ENCODE assay signal across 1 cellular context in the genomic region with DNA sequence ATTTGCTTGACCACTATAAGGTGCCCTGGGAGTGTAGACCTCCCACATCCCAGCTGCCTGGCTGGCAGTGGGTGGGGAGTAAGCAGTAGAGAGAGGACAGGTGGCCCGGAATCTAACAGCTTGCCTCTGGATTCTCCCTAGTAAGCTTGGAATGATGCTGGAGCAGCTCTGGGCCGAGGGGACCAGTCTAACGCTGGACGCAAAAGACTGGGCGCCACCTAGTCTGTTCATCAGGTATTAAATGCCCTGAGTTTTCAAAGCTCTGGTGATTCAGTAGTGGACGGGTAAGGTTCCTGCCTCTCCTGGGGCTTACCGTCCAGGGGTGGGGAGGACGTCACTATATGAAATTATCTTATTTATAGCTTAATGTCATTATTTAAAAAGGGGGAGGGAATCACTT.
TF ChIP-seq lines count a peak whose summit lies in the region.

No MANE protein-coding gene starts in this region.

TF ChIP-seq in K562, 482 proteins besides CTCF, POLR2A, EP300 and RAD21:
- TF ChIP-seq, protein P1, sequence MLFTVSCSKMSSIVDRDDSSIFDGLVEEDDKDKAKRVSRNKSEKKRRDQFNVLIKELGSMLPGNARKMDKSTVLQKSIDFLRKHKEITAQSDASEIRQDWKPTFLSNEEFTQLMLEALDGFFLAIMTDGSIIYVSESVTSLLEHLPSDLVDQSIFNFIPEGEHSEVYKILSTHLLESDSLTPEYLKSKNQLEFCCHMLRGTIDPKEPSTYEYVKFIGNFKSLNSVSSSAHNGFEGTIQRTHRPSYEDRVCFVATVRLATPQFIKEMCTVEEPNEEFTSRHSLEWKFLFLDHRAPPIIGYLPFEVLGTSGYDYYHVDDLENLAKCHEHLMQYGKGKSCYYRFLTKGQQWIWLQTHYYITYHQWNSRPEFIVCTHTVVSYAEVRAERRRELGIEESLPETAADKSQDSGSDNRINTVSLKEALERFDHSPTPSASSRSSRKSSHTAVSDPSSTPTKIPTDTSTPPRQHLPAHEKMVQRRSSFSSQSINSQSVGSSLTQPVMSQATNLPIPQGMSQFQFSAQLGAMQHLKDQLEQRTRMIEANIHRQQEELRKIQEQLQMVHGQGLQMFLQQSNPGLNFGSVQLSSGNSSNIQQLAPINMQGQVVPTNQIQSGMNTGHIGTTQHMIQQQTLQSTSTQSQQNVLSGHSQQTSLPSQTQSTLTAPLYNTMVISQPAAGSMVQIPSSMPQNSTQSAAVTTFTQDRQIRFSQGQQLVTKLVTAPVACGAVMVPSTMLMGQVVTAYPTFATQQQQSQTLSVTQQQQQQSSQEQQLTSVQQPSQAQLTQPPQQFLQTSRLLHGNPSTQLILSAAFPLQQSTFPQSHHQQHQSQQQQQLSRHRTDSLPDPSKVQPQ (CRISPR knock-in tag; IDR thresholded peaks at IDR 0.05; ENCODE audit: borderline replicate concordance): no peak
- TF ChIP-seq SMARCA5 (IDR thresholded peaks at IDR 0.05) (no peak), CHD2 (IDR thresholded peaks at IDR 0.05; ENCODE audit: low read depth, low read length) (no peak), ZFP30 (CRISPR knock-in tag; IDR thresholded peaks at IDR 0.05; ENCODE audit: borderline replicate concordance) (no peak), ILF3 (IDR thresholded peaks at IDR 0.05; ENCODE audit: borderline replicate concordance) (no peak)
- TF ChIP-seq, protein P2, sequence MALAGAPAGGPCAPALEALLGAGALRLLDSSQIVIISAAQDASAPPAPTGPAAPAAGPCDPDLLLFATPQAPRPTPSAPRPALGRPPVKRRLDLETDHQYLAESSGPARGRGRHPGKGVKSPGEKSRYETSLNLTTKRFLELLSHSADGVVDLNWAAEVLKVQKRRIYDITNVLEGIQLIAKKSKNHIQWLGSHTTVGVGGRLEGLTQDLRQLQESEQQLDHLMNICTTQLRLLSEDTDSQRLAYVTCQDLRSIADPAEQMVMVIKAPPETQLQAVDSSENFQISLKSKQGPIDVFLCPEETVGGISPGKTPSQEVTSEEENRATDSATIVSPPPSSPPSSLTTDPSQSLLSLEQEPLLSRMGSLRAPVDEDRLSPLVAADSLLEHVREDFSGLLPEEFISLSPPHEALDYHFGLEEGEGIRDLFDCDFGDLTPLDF (CRISPR knock-in tag; IDR thresholded peaks at IDR 0.05): no peak
TF ChIP-seq in K562: peak in this region for 0.
